In genomic region chr4:62434921-62435320, GRCh38 we compare ENCODE assay signal across 7 cellular contexts.
"Had no signal": no experiment of that assay in that cellular context is flagged by ENCODE, and none has a peak within 500 bp of the region (broad histone marks: within the 10 kb centered on the region; RNA-seq: fewer than 3 reads in every experiment).

No MANE protein-coding gene starts in this region.

- ATAC-seq: GM12878 had no signal

- H3K4me3 ChIP-seq: GM12878 had no signal

- FAIRE-seq: G401.6, GM12878, GM12891, GM12892, GM19239 had no signal

- DNase-seq: GDM1, GF-D8 had no signal
